1 cellular context compared by ENCODE assay signal in the genomic region with DNA sequence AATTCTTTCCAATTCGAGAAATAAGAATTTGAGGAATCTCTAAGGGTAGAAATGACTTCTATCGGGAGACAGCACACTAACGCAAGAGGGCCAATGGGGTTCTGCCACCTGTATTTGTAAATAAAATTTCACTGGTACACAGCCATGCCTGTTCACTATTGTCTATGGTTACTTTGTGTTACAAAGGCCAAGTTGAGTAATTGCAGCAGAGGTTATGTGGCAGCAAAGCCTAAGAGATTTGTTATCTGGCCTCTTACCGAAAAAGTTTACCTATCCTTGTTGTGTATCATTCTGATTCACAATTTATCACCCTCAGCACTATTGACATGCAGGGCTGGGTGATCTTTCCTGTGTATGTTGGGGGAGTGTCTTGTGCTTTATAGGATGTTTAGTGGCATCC.
TF ChIP-seq lines count a peak whose summit lies in the region.

No MANE protein-coding gene starts in this region.

TF ChIP-seq in HCT116, 20 proteins besides CTCF, POLR2A, EP300 and RAD21 (continued from another document):
- no peak for TF ChIP-seq TCF7L2 (IDR thresholded peaks at IDR 0.05; ENCODE audit: borderline replicate concordance, extremely low read depth, insufficient read depth, insufficient read length)
